In the genomic region with DNA sequence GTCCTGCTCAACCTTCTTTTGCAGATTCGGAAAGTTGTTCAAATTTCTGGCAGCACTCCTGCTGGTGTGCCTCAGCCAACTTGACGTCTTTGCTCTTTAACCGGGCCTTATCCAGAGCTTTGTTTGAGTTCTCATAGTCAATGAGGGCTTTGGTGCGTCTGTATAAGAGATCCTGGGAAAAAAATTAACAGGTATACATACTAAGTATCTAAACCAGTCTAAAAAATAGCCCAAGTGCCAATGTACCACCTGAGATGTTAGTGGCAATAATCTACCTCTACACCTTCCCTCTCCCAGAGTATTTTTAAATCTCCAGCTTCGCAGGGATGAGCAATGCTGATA, we compare ENCODE assay signal across 15 cellular contexts. TPM values are rescaled to one million over a fixed set of nuclear protein-coding genes. Genes with fewer than 3 reads are reported as not detected.
DNase-seq lines count a peak whose midpoint lies in the region; ATAC-seq and TF ChIP-seq lines count a peak whose summit lies in the region.
"Had no signal": no experiment of that assay in that cellular context is flagged by ENCODE, and none has a peak within 500 bp of the region (broad histone marks: within the 10 kb centered on the region; RNA-seq: fewer than 3 reads in every experiment).

No MANE protein-coding gene starts in this region.

- TF ChIP-seq CTCF in DOHH2 (IDR thresholded peaks at IDR 0.05; ENCODE audit: low read depth, low read length, poor library complexity, severe bottlenecking) (no peak), WTC11 (IDR thresholded peaks at IDR 0.05) (no peak), left lung (IDR thresholded peaks at IDR 0.05) (no peak)

- no peaks in the 10 kb centered on the region for H3K9me3 Mint-ChIP-seq in activated T-cell treated with anti-CD3 and anti-CD28 coated beads, Interleukin-2, amount 50 U/mL, for 72 hours
- H3K9me3 Mint-ChIP-seq in WTC11 = no peaks in the 10 kb centered on the region
- H3K9me3 Mint-ChIP-seq: CD4-positive, alpha-beta T cell; H9 had no signal

- no peak overlapping the region for H3K4me3 Mint-ChIP-seq in activated T-cell treated with anti-CD3 and anti-CD28 coated beads, Interleukin-2, amount 50 U/mL, for 72 hours
- H3K4me3 Mint-ChIP-seq in WTC11 = no peak overlapping the region
- H3K4me3 Mint-ChIP-seq: CD4-positive, alpha-beta T cell; H9 had no signal

- DNase-seq in activated T-cell treated with anti-CD3 and anti-CD28 coated beads, Interleukin-2, amount 50 U/mL, for 72 hours = no peak
- DNase-seq in activated T-cell treated with anti-CD3 and anti-CD28 coated beads, Interleukin-2, amount 50 U/mL, for 1 hour = no peak
- DNase-seq in WTC11 (ENCODE audit: low spot score) (no peak), left lung (no peak), NCI-H1436 treated with DMSO at 0.1 percent for 48 hours (lab: John Stamatoyannopoulos, UW) (no peak)
- DNase-seq: ACHN; C1 segment of cervical spinal cord; Calu3; CD4-positive, alpha-beta T cell; DMS 273 treated with DMSO at 0.1 percent for 48 hours; GM23248; H9 had no signal

- peak overlapping the region; percentile 80 for H3K4me2 ChIP-seq in DOHH2 (ENCODE audit: low read length)

- peaks cover 52% of the 10 kb centered on the region; the same call in 1 of the 2 replicates for H4K20me1 ChIP-seq in DOHH2 (ENCODE audit: control insufficient read depth, insufficient read depth, low read depth, low read length)

- H3K4me3 ChIP-seq in DOHH2 (ENCODE audit: low read length) (peak overlapping the region; percentile 37), left lung (no peak overlapping the region)
- H3K4me3 ChIP-seq: GM12878, GM23248 had no signal

- peaks cover 96% of the 10 kb centered on the region for H3F3A ChIP-seq in DOHH2 (ENCODE audit: control insufficient read depth, insufficient read depth)

- no peaks in the 10 kb centered on the region for H3K27me3 ChIP-seq in DOHH2 (ENCODE audit: control insufficient read depth, low read length)
- H3K27me3 ChIP-seq in left lung = no peaks in the 10 kb centered on the region

- H3K27ac ChIP-seq in DOHH2 (ENCODE audit: low read depth, low read length) = peak overlapping the region; percentile 79
- no peak overlapping the region for H3K27ac ChIP-seq in left lung
- H3K27ac ChIP-seq: GM23248 had no signal

- intact Hi-C loops in left lung (cut with DNase I) = no loop called here

- peaks cover 91% of the 10 kb centered on the region for H3K79me2 ChIP-seq in DOHH2 (ENCODE audit: control insufficient read depth, low read length)

- H3K27me3 Mint-ChIP-seq in activated T-cell treated with anti-CD3 and anti-CD28 coated beads, Interleukin-2, amount 50 U/mL, for 72 hours (ENCODE audit: low read depth) = no peaks in the 10 kb centered on the region
- H3K27me3 Mint-ChIP-seq in WTC11 (ENCODE audit: low read depth) = no peaks in the 10 kb centered on the region
- H3K27me3 Mint-ChIP-seq: CD4-positive, alpha-beta T cell had no signal

- H3K4me1 Mint-ChIP-seq in activated T-cell treated with anti-CD3 and anti-CD28 coated beads, Interleukin-2, amount 50 U/mL, for 72 hours (ENCODE audit: low read depth) = no peaks in the 10 kb centered on the region
- peaks cover 13% of the 10 kb centered on the region for H3K4me1 Mint-ChIP-seq in WTC11

- H3K9me2 ChIP-seq in DOHH2 (replicated peaks; ENCODE audit: control insufficient read depth, low read length) = no peaks in the 10 kb centered on the region

- ATAC-seq in activated T-cell treated with anti-CD3 and anti-CD28 coated beads, Interleukin-2, amount 50 U/mL, for 72 hours (replicated peaks in 1 of 2) = no peak
- ATAC-seq in WTC11 (no peak), left lung (peak; percentile 44), HG02759 (IDR thresholded peaks at IDR 0.05; ENCODE audit: unreplicated experiment) (no peak)
- ATAC-seq: GM12878 had no signal

- H3K36me3 ChIP-seq in DOHH2 (ENCODE audit: control insufficient read depth, low read length) (peaks cover 99% of the 10 kb centered on the region), left lung (peaks cover 4 to 100% of the 10 kb centered on the region in 2 donors)

- POLR2A ChIA-PET in WTC11 (lab: Charles Lee) = no interaction called here

- CTCF ChIA-PET in WTC11 (lab: Charles Lee) = no interaction called here

- H3K36me3 Mint-ChIP-seq in activated T-cell treated with anti-CD3 and anti-CD28 coated beads, Interleukin-2, amount 50 U/mL, for 72 hours (ENCODE audit: insufficient read depth in 2 of 2) = peaks cover 19 to 58% of the 10 kb centered on the region in 2 donors
- H3K36me3 Mint-ChIP-seq in WTC11 = peaks cover 100% of the 10 kb centered on the region

- H3K4me1 ChIP-seq in DOHH2 (ENCODE audit: control insufficient read depth, low read length) (peaks cover 100% of the 10 kb centered on the region), left lung (no peaks in the 10 kb centered on the region)

- H3K9me3 ChIP-seq in DOHH2 (ENCODE audit: control insufficient read depth, insufficient read depth, low read length) = no peaks in the 10 kb centered on the region
- no peaks in the 10 kb centered on the region for H3K9me3 ChIP-seq in left lung

- H3K27ac Mint-ChIP-seq in activated T-cell treated with anti-CD3 and anti-CD28 coated beads, Interleukin-2, amount 50 U/mL, for 72 hours = peak overlapping the region; percentile 15
- H3K27ac Mint-ChIP-seq in WTC11 = 0 out of 2 replicates have a peak overlapping the region, but pooled peaks have one; percentile 12
- H3K27ac Mint-ChIP-seq: CD4-positive, alpha-beta T cell had no signal

TF ChIP-seq in WTC11, 78 proteins besides CTCF, POLR2A, EP300 and RAD21:
- TF ChIP-seq, protein P1, sequence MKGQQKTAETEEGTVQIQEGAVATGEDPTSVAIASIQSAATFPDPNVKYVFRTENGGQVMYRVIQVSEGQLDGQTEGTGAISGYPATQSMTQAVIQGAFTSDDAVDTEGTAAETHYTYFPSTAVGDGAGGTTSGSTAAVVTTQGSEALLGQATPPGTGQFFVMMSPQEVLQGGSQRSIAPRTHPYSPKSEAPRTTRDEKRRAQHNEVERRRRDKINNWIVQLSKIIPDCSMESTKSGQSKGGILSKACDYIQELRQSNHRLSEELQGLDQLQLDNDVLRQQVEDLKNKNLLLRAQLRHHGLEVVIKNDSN (CRISPR knock-in tag; IDR thresholded peaks at IDR 0.05) = no peak
- TF ChIP-seq ZBTB21 (CRISPR knock-in tag; IDR thresholded peaks at IDR 0.05; ENCODE audit: borderline replicate concordance) (no peak), ZNF138 (CRISPR knock-in tag; conservative IDR thresholded peaks at IDR 0.05) (no peak), ESRRA (CRISPR knock-in tag; IDR thresholded peaks at IDR 0.05; ENCODE audit: borderline replicate concordance) (no peak), ZNF121 (CRISPR knock-in tag; IDR thresholded peaks at IDR 0.05) (no peak)
- TF ChIP-seq, protein P2, sequence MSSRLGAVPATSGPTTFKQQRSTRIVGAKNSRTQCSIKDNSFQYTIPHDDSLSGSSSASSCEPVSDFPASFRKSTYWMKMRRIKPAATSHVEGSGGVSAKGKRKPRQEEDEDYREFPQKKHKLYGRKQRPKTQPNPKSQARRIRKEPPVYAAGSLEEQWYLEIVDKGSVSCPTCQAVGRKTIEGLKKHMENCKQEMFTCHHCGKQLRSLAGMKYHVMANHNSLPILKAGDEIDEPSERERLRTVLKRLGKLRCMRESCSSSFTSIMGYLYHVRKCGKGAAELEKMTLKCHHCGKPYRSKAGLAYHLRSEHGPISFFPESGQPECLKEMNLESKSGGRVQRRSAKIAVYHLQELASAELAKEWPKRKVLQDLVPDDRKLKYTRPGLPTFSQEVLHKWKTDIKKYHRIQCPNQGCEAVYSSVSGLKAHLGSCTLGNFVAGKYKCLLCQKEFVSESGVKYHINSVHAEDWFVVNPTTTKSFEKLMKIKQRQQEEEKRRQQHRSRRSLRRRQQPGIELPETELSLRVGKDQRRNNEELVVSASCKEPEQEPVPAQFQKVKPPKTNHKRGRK (CRISPR knock-in tag; IDR thresholded peaks at IDR 0.05; ENCODE audit: borderline replicate concordance) = no peak
- TF ChIP-seq, protein P3, sequence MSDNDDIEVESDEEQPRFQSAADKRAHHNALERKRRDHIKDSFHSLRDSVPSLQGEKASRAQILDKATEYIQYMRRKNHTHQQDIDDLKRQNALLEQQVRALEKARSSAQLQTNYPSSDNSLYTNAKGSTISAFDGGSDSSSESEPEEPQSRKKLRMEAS (CRISPR knock-in tag; IDR thresholded peaks at IDR 0.05) = no peak
- TF ChIP-seq, protein P4, sequence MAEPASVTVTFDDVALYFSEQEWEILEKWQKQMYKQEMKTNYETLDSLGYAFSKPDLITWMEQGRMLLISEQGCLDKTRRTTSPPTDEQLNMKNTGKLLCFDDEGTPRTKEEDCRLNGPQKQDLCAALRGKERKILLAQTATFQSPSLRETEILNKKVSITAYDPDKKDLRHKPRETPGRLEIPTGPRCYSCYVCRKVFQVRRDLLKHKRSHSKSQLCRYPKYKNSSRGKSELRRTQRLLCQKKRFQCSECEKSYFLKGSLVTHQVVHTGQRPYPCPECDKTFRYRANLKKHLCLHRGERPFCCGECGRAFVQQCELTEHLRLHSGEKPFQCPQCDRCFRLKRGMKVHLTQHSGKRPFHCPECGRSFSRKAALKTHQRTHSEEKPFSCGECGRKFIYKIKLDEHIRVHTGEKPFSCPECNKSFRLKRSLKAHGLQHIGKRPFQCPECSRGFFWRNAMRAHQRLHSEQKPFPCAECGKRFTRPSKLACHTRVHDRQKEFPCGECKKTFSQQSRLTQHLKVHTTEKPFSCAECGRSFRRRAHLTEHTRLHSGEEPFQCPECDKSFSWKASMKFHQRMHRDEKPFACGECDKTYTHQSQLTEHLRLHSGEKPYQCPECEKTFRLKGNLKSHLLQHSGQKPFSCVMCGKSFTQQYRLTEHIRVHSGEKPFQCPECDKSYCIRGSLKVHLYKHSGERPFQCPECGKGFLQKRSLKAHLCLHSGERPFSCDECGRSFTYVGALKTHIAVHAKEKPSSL (CRISPR knock-in tag; conservative IDR thresholded peaks at IDR 0.05) = no peak

RNA-seq across cellular contexts. Expression of a gene that starts 21.1 kb away (rescaled TPM):
- total RNA-seq in activated T-cell treated with anti-CD3 and anti-CD28 coated beads, Interleukin-2, amount 50 U/mL, for 72 hours = 100 to 1,000 TPM; 207 to 208 TPM
- total RNA-seq in WTC11 (2021) (172 to 192 TPM (median 173 TPM) in 3 replicates), left lung (10 to 100 TPM; 82.0 to 87.0 TPM)

RNA-seq across cellular contexts. Expression of a gene that starts 21.4 kb away (rescaled TPM):
- 10 to 100 TPM; 41.1 to 47.0 TPM for total RNA-seq in activated T-cell treated with anti-CD3 and anti-CD28 coated beads, Interleukin-2, amount 50 U/mL, for 72 hours
- total RNA-seq in WTC11 (2021) = 55.0 to 59.2 TPM (median 56.0 TPM) in 3 replicates
- 10 to 100 TPM; 13.3 to 13.4 TPM for total RNA-seq in left lung
